3 cellular contexts compared by ENCODE assay signal in the genomic region with DNA sequence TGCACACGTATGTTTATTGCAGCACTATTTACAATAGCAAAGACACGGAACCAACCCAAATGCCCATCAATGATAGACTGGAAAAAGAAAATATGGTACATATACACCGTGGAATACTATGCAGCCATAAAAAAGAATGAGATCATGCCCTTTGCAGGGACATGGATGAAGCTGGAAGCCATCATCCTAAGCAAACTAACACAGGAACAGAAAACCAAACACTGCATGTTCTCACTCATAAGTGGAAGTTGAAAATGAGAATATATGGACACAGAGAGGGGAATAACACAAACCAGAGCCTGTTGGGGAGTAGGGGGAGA. TPM values are rescaled to one million over a fixed set of nuclear protein-coding genes. Genes with fewer than 3 reads are reported as not detected.
"Had no signal": no experiment of that assay in that cellular context is flagged by ENCODE, and none has a peak within 500 bp of the region (broad histone marks: within the 10 kb centered on the region; RNA-seq: fewer than 3 reads in every experiment).

No MANE protein-coding gene starts in this region.

RNA-seq across cellular contexts. Expression of gene BTLA, which starts 4.9 kb away (rescaled TPM):
- total RNA-seq: gastrocnemius medialis, progenitor cell of endocrine pancreas, WTC11 had no signal
